In the genomic region with DNA sequence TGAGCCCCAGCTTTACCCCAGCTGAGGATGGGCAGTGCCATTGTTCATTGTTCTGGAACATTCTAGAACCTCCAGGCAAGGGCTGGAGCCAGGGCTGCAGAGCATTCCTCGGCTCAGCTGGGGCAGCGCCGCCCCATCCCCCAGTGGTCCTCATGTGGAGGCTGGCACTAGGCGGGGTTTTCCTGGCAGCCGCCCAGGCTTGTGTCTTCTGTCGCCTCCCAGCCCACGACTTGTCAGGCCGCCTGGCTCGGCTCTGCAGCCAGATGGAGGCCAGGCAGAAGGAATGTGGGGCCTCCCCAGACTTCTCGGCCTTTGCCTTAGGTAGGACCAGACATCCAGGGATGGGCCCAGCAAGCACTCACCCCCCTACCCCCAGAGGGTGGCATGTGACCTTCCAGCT, we compare ENCODE assay signal across 9 cellular contexts.
DNase-seq lines count a peak whose midpoint lies in the region; ATAC-seq lines count a peak whose summit lies in the region.
"Had no signal": no experiment of that assay in that cellular context is flagged by ENCODE, and none has a peak within 500 bp of the region (broad histone marks: within the 10 kb centered on the region; RNA-seq: fewer than 3 reads in every experiment).

A gene with protein sequence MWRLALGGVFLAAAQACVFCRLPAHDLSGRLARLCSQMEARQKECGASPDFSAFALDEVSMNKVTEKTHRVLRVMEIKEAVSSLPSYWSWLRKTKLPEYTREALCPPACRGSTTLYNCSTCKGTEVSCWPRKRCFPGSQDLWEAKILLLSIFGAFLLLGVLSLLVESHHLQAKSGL (plus strand): TSS at position 104 of the 400 bp plus-strand sequence. CDS start 49 bp downstream, at position 153.

- H3K9me3 ChIP-seq in iPS-20b (ENCODE audit: insufficient read depth, low read depth, low read length), result no peaks in the 10 kb centered on the region
- H3K9me3 ChIP-seq in effector memory CD4-positive, alpha-beta T cell (ENCODE audit: control insufficient read depth, low read length), result no peaks in the 10 kb centered on the region
- H3K9me3 ChIP-seq: SJSA1 had no signal

- no peak within 1 kb of the TSS for H3K4me3 Mint-ChIP-seq in activated naive CD8-positive, alpha-beta T cell treated with anti-CD3 and anti-CD28 coated beads, Interleukin-2, amount 50 U/mL, for 24 hours
- H3K4me3 Mint-ChIP-seq in stimulated activated effector memory CD8-positive, alpha-beta T cell treated with anti-CD3 and anti-CD28 coated beads, Interleukin-12 subunit alpha, Interleukin-12 subunit beta, amount 100 ng/mL, for 72 hours, result peak within 1 kb of the TSS; percentile 95

- DNase-seq in NCI-H345 (lab: John Stamatoyannopoulos, UW) (peak; percentile 2), NCI-H345 treated with DMSO at 0.1 percent for 48 hours (lab: John Stamatoyannopoulos, UW; ENCODE audit: unreplicated experiment) (no peak), OCI-M2 (lab: John Stamatoyannopoulos, UW; ENCODE audit: unreplicated experiment) (no peak)
- DNase-seq in activated naive CD8-positive, alpha-beta T cell treated with anti-CD3 and anti-CD28 coated beads, Interleukin-2, amount 50 U/mL, for 24 hours, result no peak
- DNase-seq in stimulated activated effector memory CD8-positive, alpha-beta T cell treated with anti-CD3 and anti-CD28 coated beads, Interleukin-12 subunit alpha, Interleukin-12 subunit beta, amount 100 ng/mL, for 72 hours (ENCODE audit: low spot score in 2 of 2), result no peak
- no peak for DNase-seq in effector memory CD4-positive, alpha-beta T cell

- H3K4me1 ChIP-seq in iPS-20b (ENCODE audit: insufficient read depth, low read length), result peaks cover 15% of the 10 kb centered on the region
- peaks cover 28% of the 10 kb centered on the region for H3K4me1 ChIP-seq in effector memory CD4-positive, alpha-beta T cell (ENCODE audit: control insufficient read depth, insufficient read depth, low read length, poor library complexity, severe bottlenecking)

- H3K27me3 ChIP-seq in iPS-20b (ENCODE audit: insufficient read depth, low read length), result peaks cover 17% of the 10 kb centered on the region
- H3K27me3 ChIP-seq in effector memory CD4-positive, alpha-beta T cell (replicated peaks; ENCODE audit: control insufficient read depth, insufficient read depth, low read length, poor library complexity, severe bottlenecking), result no peaks in the 10 kb centered on the region
- H3K27me3 ChIP-seq: SJSA1 had no signal

- ATAC-seq in activated naive CD8-positive, alpha-beta T cell treated with anti-CD3 and anti-CD28 coated beads, Interleukin-2, amount 50 U/mL, for 24 hours, result no peak
- ATAC-seq in stimulated activated effector memory CD8-positive, alpha-beta T cell treated with anti-CD3 and anti-CD28 coated beads, Interleukin-12 subunit alpha, Interleukin-12 subunit beta, amount 100 ng/mL, for 72 hours, result no peak
- no peak for ATAC-seq in HG02798 (IDR thresholded peaks at IDR 0.05; ENCODE audit: poor library complexity, unreplicated experiment)

- no peaks in the 10 kb centered on the region for H3K36me3 ChIP-seq in iPS-20b (ENCODE audit: insufficient read depth, low read depth, low read length)
- no peaks in the 10 kb centered on the region for H3K36me3 ChIP-seq in effector memory CD4-positive, alpha-beta T cell (ENCODE audit: control insufficient read depth, insufficient read depth, low read length)

- peak within 1 kb of the TSS; percentile 38 for H3K27ac Mint-ChIP-seq in activated naive CD8-positive, alpha-beta T cell treated with anti-CD3 and anti-CD28 coated beads, Interleukin-2, amount 50 U/mL, for 24 hours
- H3K27ac Mint-ChIP-seq in stimulated activated effector memory CD8-positive, alpha-beta T cell treated with anti-CD3 and anti-CD28 coated beads, Interleukin-12 subunit alpha, Interleukin-12 subunit beta, amount 100 ng/mL, for 72 hours, result peak within 1 kb of the TSS; percentile 96

- peaks cover 5% of the 10 kb centered on the region for H3K36me3 Mint-ChIP-seq in activated naive CD8-positive, alpha-beta T cell treated with anti-CD3 and anti-CD28 coated beads, Interleukin-2, amount 50 U/mL, for 24 hours (ENCODE audit: low read depth)
- H3K36me3 Mint-ChIP-seq in stimulated activated effector memory CD8-positive, alpha-beta T cell treated with anti-CD3 and anti-CD28 coated beads, Interleukin-12 subunit alpha, Interleukin-12 subunit beta, amount 100 ng/mL, for 72 hours, result peaks cover 53% of the 10 kb centered on the region

- H3K9me3 Mint-ChIP-seq in activated naive CD8-positive, alpha-beta T cell treated with anti-CD3 and anti-CD28 coated beads, Interleukin-2, amount 50 U/mL, for 24 hours, result no peaks in the 10 kb centered on the region
- no peaks in the 10 kb centered on the region for H3K9me3 Mint-ChIP-seq in stimulated activated effector memory CD8-positive, alpha-beta T cell treated with anti-CD3 and anti-CD28 coated beads, Interleukin-12 subunit alpha, Interleukin-12 subunit beta, amount 100 ng/mL, for 72 hours

- H3K9ac ChIP-seq in iPS-20b (ENCODE audit: low read depth, low read length), result no peak within 1 kb of the TSS

- no peak within 1 kb of the TSS for H3K27ac ChIP-seq in iPS-20b (ENCODE audit: low read length)
- H3K27ac ChIP-seq in effector memory CD4-positive, alpha-beta T cell (ENCODE audit: insufficient read depth, low read length, poor library complexity, severe bottlenecking), result no peak within 1 kb of the TSS
- H3K27ac ChIP-seq: SJSA1 had no signal

- H3K4me1 Mint-ChIP-seq in activated naive CD8-positive, alpha-beta T cell treated with anti-CD3 and anti-CD28 coated beads, Interleukin-2, amount 50 U/mL, for 24 hours, result peaks cover 37% of the 10 kb centered on the region
- H3K4me1 Mint-ChIP-seq in stimulated activated effector memory CD8-positive, alpha-beta T cell treated with anti-CD3 and anti-CD28 coated beads, Interleukin-12 subunit alpha, Interleukin-12 subunit beta, amount 100 ng/mL, for 72 hours, result peaks cover 48% of the 10 kb centered on the region

- H3K27me3 Mint-ChIP-seq in activated naive CD8-positive, alpha-beta T cell treated with anti-CD3 and anti-CD28 coated beads, Interleukin-2, amount 50 U/mL, for 24 hours, result no peaks in the 10 kb centered on the region

- H3K4me3 ChIP-seq in iPS-20b (ENCODE audit: low read length), result peak within 1 kb of the TSS; percentile 58; the same call in 1 of the 2 replicates
- no peak within 1 kb of the TSS for H3K4me3 ChIP-seq in effector memory CD4-positive, alpha-beta T cell (ENCODE audit: insufficient read depth, low read depth, low read length, poor library complexity, severe bottlenecking)
- H3K4me3 ChIP-seq: SJSA1 had no signal
